8 cellular contexts compared by ENCODE assay signal in genomic region chr11:114180301-114181055, GRCh38.
DNase-seq lines count a peak whose midpoint lies in the region; ATAC-seq and TF ChIP-seq lines count a peak whose summit lies in the region.

No MANE protein-coding gene starts in this region.

- DNase-seq in Ammon's horn (ENCODE audit: low spot score) (peak; percentile 75), HFF-Myc (ENCODE audit: extremely low read depth, low read depth) (no peak), T-helper 17 cell (no peak), Right ventricle myocardium superior (peak; percentile 45), retinal pigment epithelial cell (ENCODE audit: low read depth) (no peak), middle frontal gyrus (ENCODE audit: extremely low spot score, low spot score) (no peak)

- H3K27ac Mint-ChIP-seq in T-helper 17 cell = peak overlapping the region; percentile 41

- TF ChIP-seq CTCF in HFF-Myc (IDR thresholded peaks at IDR 0.05; ENCODE audit: low read depth, low read length, missing control alignments) = peak; percentile 51
- peak; percentile 60 for TF ChIP-seq CTCF in retinal pigment epithelial cell (conservative IDR thresholded peaks at IDR 0.05; ENCODE audit: low read depth, low read length)

- H3K4me3 Mint-ChIP-seq in T-helper 17 cell = no peak overlapping the region

- intact Hi-C loops in Right ventricle myocardium superior (cut with DNase I) = loop anchor here (5.0 kb wide), 2 partner anchors 77 to 118 kb away; no protein-coding TSS in a partner anchor

- no peaks in the 10 kb centered on the region for H3K36me3 Mint-ChIP-seq in T-helper 17 cell (ENCODE audit: low read depth)

- no peaks in the 10 kb centered on the region for H3K9me3 ChIP-seq in T-helper 17 cell (ENCODE audit: control insufficient read depth, low read length, poor library complexity, severe bottlenecking)

- no peak overlapping the region for H3K4me3 ChIP-seq in HFF-Myc (replicated peaks; ENCODE audit: low read depth, low read length)
- H3K4me3 ChIP-seq in retinal pigment epithelial cell (ENCODE audit: low read length) = no peak overlapping the region

- peaks cover 57% of the 10 kb centered on the region for H3K4me1 Mint-ChIP-seq in T-helper 17 cell

- ATAC-seq in T-helper 17 cell = no peak
- ATAC-seq in Right ventricle myocardium superior (ENCODE audit: poor library complexity) = peak; percentile 47
- ATAC-seq in HG03378 (IDR thresholded peaks at IDR 0.05; ENCODE audit: unreplicated experiment) = no peak
- no peak for ATAC-seq in HG03571 (IDR thresholded peaks at IDR 0.05; ENCODE audit: unreplicated experiment)

- no peaks in the 10 kb centered on the region for H3K27me3 Mint-ChIP-seq in T-helper 17 cell

Comparison
In these comparisons a context has a peak if more than half of its experiments do, and no peak if none do; other contexts are left out.
1. DNase-seq: peak in Ammon's horn (single experiment) and Right ventricle myocardium superior (single experiment); none in HFF-Myc (single experiment), T-helper 17 cell (0 of 3), retinal pigment epithelial cell (single experiment) and middle frontal gyrus (single experiment).